ENCODE assay signal across 1 cellular context in genomic region chr14:92660571-92660970, GRCh38.
TF ChIP-seq lines count a peak whose summit lies in the region.

No MANE protein-coding gene starts in this region.

TF ChIP-seq in IMR-90, 13 proteins besides CTCF, POLR2A, EP300 and RAD21 (continued from another document):
- no peak for TF ChIP-seq ELK1 (IDR thresholded peaks at IDR 0.05; ENCODE audit: borderline replicate concordance, low read depth, low read length)
- TF ChIP-seq BHLHE40 (IDR thresholded peaks at IDR 0.05; ENCODE audit: low read depth, low read length) = no peak
- no peak for TF ChIP-seq RFX5 (IDR thresholded peaks at IDR 0.05; ENCODE audit: low read depth, low read length)
- no peak for TF ChIP-seq MAZ (IDR thresholded peaks at IDR 0.05; ENCODE audit: borderline replicate concordance, low read depth, low read length)
- no peak for TF ChIP-seq MXI1 (IDR thresholded peaks at IDR 0.05; ENCODE audit: borderline replicate concordance, low read depth, low read length)
- no peak for TF ChIP-seq NFE2L2 (IDR thresholded peaks at IDR 0.05; ENCODE audit: low read depth, low read length)
- TF ChIP-seq SMC3 (IDR thresholded peaks at IDR 0.05; ENCODE audit: low read depth, low read length) = no peak
- TF ChIP-seq USF2 (IDR thresholded peaks at IDR 0.05; ENCODE audit: low read depth, low read length) = no peak
TF ChIP-seq in IMR-90: peak in this region for 0.
